In the genomic region with DNA sequence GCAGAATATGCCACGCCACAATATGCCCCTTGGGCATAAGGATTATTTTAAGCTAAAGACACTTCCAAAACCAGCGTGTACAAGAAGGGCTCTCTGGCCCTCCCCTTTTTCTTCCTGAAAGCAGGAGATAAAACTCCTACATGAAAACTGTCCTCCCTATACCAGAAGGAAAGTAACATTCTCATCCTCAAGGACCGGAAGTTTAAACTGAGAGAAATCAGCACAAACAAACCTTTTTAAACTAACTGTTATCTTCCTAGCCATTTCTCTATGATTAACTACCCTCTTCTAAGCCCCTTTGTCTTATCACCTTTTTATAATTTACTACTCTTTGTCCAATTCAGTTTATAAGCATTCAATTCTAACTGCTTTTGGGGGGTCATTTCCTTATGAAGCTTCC, we compare ENCODE assay signal across 23 cellular contexts. TPM values are rescaled to one million over a fixed set of nuclear protein-coding genes. Genes with fewer than 3 reads are reported as not detected.
DNase-seq lines count a peak whose midpoint lies in the region; ATAC-seq, FAIRE-seq and TF ChIP-seq lines count a peak whose summit lies in the region.
"Had no signal": no experiment of that assay in that cellular context is flagged by ENCODE, and none has a peak within 500 bp of the region (broad histone marks: within the 10 kb centered on the region; RNA-seq: fewer than 3 reads in every experiment).

No MANE protein-coding gene starts in this region.

- no peaks in the 10 kb centered on the region for H3K36me3 ChIP-seq in BLaER1
- no peaks in the 10 kb centered on the region for H3K36me3 ChIP-seq in Karpas-422 (ENCODE audit: insufficient read depth, low read length)
- no peaks in the 10 kb centered on the region for H3K36me3 ChIP-seq in K562 (ENCODE audit: control insufficient read depth, insufficient read depth, low read length)
- no peaks in the 10 kb centered on the region for H3K36me3 ChIP-seq in neural progenitor cell
- no peaks in the 10 kb centered on the region for H3K36me3 ChIP-seq in sigmoid colon
- H3K36me3 ChIP-seq: Peyer's patch had no signal

- H3F3A ChIP-seq in neural progenitor cell (ENCODE audit: low read depth), result no peaks in the 10 kb centered on the region

- H3K4me3 ChIP-seq in BLaER1 (no peak overlapping the region), Karpas-422 (ENCODE audit: low read length) (no peak overlapping the region), K562 (no peak overlapping the region), neural progenitor cell (no peak overlapping the region), sigmoid colon (no peak overlapping the region)
- H3K4me3 ChIP-seq: GM23248, Peyer's patch had no signal

- POLR2A ChIA-PET in K562 (lab: Yijun Ruan, JAX), result interaction anchor here (0.6 to 3.6 kb wide), 5 partner anchors 12 to 34 kb away, joined by 3 to 16 read pairs (median 3); no protein-coding TSS in a partner anchor

- no peaks in the 10 kb centered on the region for H3K27me3 Mint-ChIP-seq in neural progenitor cell (ENCODE audit: insufficient read depth, low read depth)

- peaks cover 7% of the 10 kb centered on the region for H3K4me1 ChIP-seq in BLaER1
- peaks cover 90% of the 10 kb centered on the region for H3K4me1 ChIP-seq in Karpas-422 (ENCODE audit: low read length)
- peaks cover 0 to 23% of the 10 kb centered on the region in 2 experiments; a peak in 4 of 5 replicates for H3K4me1 ChIP-seq in K562 (replicated peaks in 1 of 2; ENCODE audit: control insufficient read depth in 2 of 2, insufficient read depth in 2 of 2, low read length in 2 of 2)
- no peaks in the 10 kb centered on the region for H3K4me1 ChIP-seq in neural progenitor cell
- no peaks in the 10 kb centered on the region for H3K4me1 ChIP-seq in sigmoid colon
- H3K4me1 ChIP-seq: Caco-2 had no signal

- no peaks in the 10 kb centered on the region for H3K36me3 Mint-ChIP-seq in neural progenitor cell
- H3K36me3 Mint-ChIP-seq: CD8-positive, alpha-beta T cell had no signal

- no peak for TF ChIP-seq POLR2A in K562 (conservative IDR thresholded peaks at IDR 0.05)
- TF ChIP-seq POLR2A in sigmoid colon (IDR thresholded peaks at IDR 0.05), result no peak

- DNase-seq in Karpas-422, result no peak
- DNase-seq in K562 (ENCODE audit: extremely low read depth in 1 of 4, low spot score in 3 of 4), result peak in 2 of 4 experiments; percentile 28 to 65
- no peak for DNase-seq in neural progenitor cell (ENCODE audit: low spot score)
- DNase-seq in stimulated activated CD4-positive, alpha-beta T cell treated with anti-CD3 and anti-CD28 coated beads, Interleukin-4, amount 100 ng/mL, for 1 hour, result no peak
- DNase-seq in sigmoid colon, result no peak
- DNase-seq: AML-193; C1 segment of cervical spinal cord; Caco-2; CD8-positive, alpha-beta T cell; DMS79 treated with DMSO at 0.1 percent for 48 hours; GM23248; H7; KG1; NCI-H1417; NCI-H1694; NCI-H2029 treated with DMSO at 0.1 percent for 48 hours; NCI-H446 treated with DMSO at 0.1 percent for 48 hours; NK-92 treated with Interleukin-12 subunit alpha and Interleukin-12 subunit beta, amount 100 ng/mL, for 24 hours; Peyer's patch; SHP77 treated with DMSO at 0.1 percent for 48 hours had no signal

- intact Hi-C loops in K562 (cut with micrococcal nuclease), result no loop called here
- intact Hi-C loops in sigmoid colon (cut with DNase I), result no loop called here

- no peaks in the 10 kb centered on the region for H3K9me2 ChIP-seq in Karpas-422 (replicated peaks; ENCODE audit: insufficient read depth, low read length)

- in situ Hi-C loops in K562 (cut with MboI), result no loop called here

- WGBS in K562 (ENCODE audit: insufficient coverage, low coverage, missing lambda C conversion rate), result 0% methylated on average over 3 of the region's 3 CpGs
- 36 to 69% methylated on average over 3 of the region's 3 CpGs for WGBS in sigmoid colon, 2 donors

- TF ChIP-seq CTCF in K562 (IDR thresholded peaks at IDR 0.05 in 2 of 3, conservative IDR thresholded peaks at IDR 0.05 in 1 of 3; ENCODE audit: insufficient read depth in 2 of 3, low read depth in 1 of 3, low read length in 3 of 3), result no peak
- no peak for TF ChIP-seq CTCF in neural progenitor cell (IDR thresholded peaks at IDR 0.05)
- TF ChIP-seq CTCF in sigmoid colon (IDR thresholded peaks at IDR 0.05), result no peak

- H3K4me1 Mint-ChIP-seq in neural progenitor cell, result peaks cover 5% of the 10 kb centered on the region

- no peaks in the 10 kb centered on the region for H3K9me1 ChIP-seq in K562 (ENCODE audit: control insufficient read depth, insufficient read depth, low read length)

- CTCF ChIA-PET in K562 (lab: Yijun Ruan, JAX; ENCODE audit: low intra/inter-chr PET ratio), result no interaction called here

- no peak overlapping the region for H3K4me3 Mint-ChIP-seq in neural progenitor cell
- H3K4me3 Mint-ChIP-seq: CD8-positive, alpha-beta T cell had no signal

- no peak for TF ChIP-seq RAD21 in K562 (CRISPR knock-in tag; conservative IDR thresholded peaks at IDR 0.05 in 1 of 2, IDR thresholded peaks at IDR 0.05 in 1 of 2)

- H3K27ac Mint-ChIP-seq in neural progenitor cell, result no peak overlapping the region
- H3K27ac Mint-ChIP-seq: CD8-positive, alpha-beta T cell had no signal

- H3K27me3 ChIP-seq in BLaER1 (no peaks in the 10 kb centered on the region), Karpas-422 (ENCODE audit: low read length) (no peaks in the 10 kb centered on the region), K562 (ENCODE audit: control insufficient read depth in 2 of 2, insufficient read depth in 2 of 2, low read length in 2 of 2) (no peaks in the 10 kb centered on the region), neural progenitor cell (no peaks in the 10 kb centered on the region), sigmoid colon (no peaks in the 10 kb centered on the region)
- H3K27me3 ChIP-seq: Peyer's patch had no signal

- H3K4me2 ChIP-seq in BLaER1 (0 out of 2 replicates have a peak overlapping the region, but pooled peaks have one; percentile 17), Karpas-422 (ENCODE audit: low read depth, low read length, poor library complexity, severe bottlenecking) (peak overlapping the region; percentile 30), K562 (ENCODE audit: insufficient read depth, low read length) (peak overlapping the region; percentile 48), neural progenitor cell (no peak overlapping the region)

- no TSS peak for BruUV-seq in K562 (replicated peaks; lab: Mats Ljungman, UMichigan)

- H3K79me2 ChIP-seq in Karpas-422 (ENCODE audit: low read length) (no peaks in the 10 kb centered on the region), K562 (ENCODE audit: control insufficient read depth, insufficient read depth, low read length) (no peaks in the 10 kb centered on the region), neural progenitor cell (ENCODE audit: low read depth) (no peaks in the 10 kb centered on the region)

- H4K20me1 ChIP-seq in BLaER1 (no peaks in the 10 kb centered on the region), Karpas-422 (ENCODE audit: insufficient read depth, low read depth, low read length) (no peaks in the 10 kb centered on the region), K562 (replicated peaks; ENCODE audit: control insufficient read depth, insufficient read depth, low read length) (no peaks in the 10 kb centered on the region), neural progenitor cell (ENCODE audit: low read depth) (no peaks in the 10 kb centered on the region)

- FAIRE-seq in K562 (lab: Jason Lieb, UNC), result peak; percentile 61
- FAIRE-seq: A204.1 had no signal

- no peaks in the 10 kb centered on the region for H3K9me3 ChIP-seq in BLaER1
- H3K9me3 ChIP-seq in Karpas-422 (ENCODE audit: low read length), result no peaks in the 10 kb centered on the region
- H3K9me3 ChIP-seq in K562 (replicated peaks; ENCODE audit: control insufficient read depth, insufficient read depth, low read depth, low read length), result no peaks in the 10 kb centered on the region
- no peaks in the 10 kb centered on the region for H3K9me3 ChIP-seq in neural progenitor cell (ENCODE audit: low read depth)
- H3K9me3 ChIP-seq in sigmoid colon, result no peaks in the 10 kb centered on the region
- H3K9me3 ChIP-seq: Caco-2, Peyer's patch had no signal

- H2AFZ ChIP-seq in Karpas-422 (ENCODE audit: low read length) (peak overlapping the region; percentile 82), K562 (ENCODE audit: low read depth, low read length) (peak overlapping the region; percentile 78), neural progenitor cell (replicated peaks) (peak overlapping the region; percentile 3)
- H2AFZ ChIP-seq: GM23248 had no signal

- H3K9ac ChIP-seq in BLaER1, result no peak overlapping the region
- H3K9ac ChIP-seq in Karpas-422 (ENCODE audit: low read length), result no peak overlapping the region
- peak overlapping the region in 1 of 2 experiments; percentile 31; a peak in 1 of 4 replicates for H3K9ac ChIP-seq in K562 (ENCODE audit: insufficient read depth in 1 of 2, low read depth in 2 of 2, low read length in 2 of 2)
- H3K9ac ChIP-seq in neural progenitor cell, result no peak overlapping the region
- H3K9ac ChIP-seq: GM23248 had no signal

- no peaks in the 10 kb centered on the region for H3K9me3 Mint-ChIP-seq in neural progenitor cell
- H3K9me3 Mint-ChIP-seq: CD8-positive, alpha-beta T cell had no signal

- peak; percentile 48 for ATAC-seq in K562
- no peak for ATAC-seq in HG02870 (IDR thresholded peaks at IDR 0.05; ENCODE audit: unreplicated experiment)
- ATAC-seq: CD8-positive, alpha-beta T cell had no signal

- TF ChIP-seq EP300 in K562 (IDR thresholded peaks at IDR 0.05; ENCODE audit: low read length), result peak; percentile 86; the same call in 1 of the 2 replicates
- TF ChIP-seq EP300 in sigmoid colon (IDR thresholded peaks at IDR 0.05), result no peak

- no peak overlapping the region for H3K27ac ChIP-seq in BLaER1
- H3K27ac ChIP-seq in Karpas-422 (ENCODE audit: low read length), result 0 out of 2 replicates have a peak overlapping the region, but pooled peaks have one; percentile 25
- H3K27ac ChIP-seq in K562 (ENCODE audit: extremely low read depth, low read depth, low read length), result peak overlapping the region; percentile 53
- H3K27ac ChIP-seq in neural progenitor cell, result no peak overlapping the region
- no peak overlapping the region for H3K27ac ChIP-seq in sigmoid colon
- H3K27ac ChIP-seq: GM23248, Peyer's patch had no signal

RNA-seq across cellular contexts. Expression of gene RAPGEF5, which starts 16.4 kb away (rescaled TPM):
- 80.1 and 81.6 TPM in 2 replicates for total RNA-seq in Karpas-422 (2014; rRNA removed; shearing (Covaris generic); ENCODE audit: low replicate concordance)
- 3.3 and 9.4 TPM in 2 replicates for total RNA-seq in K562 (2011; cell fraction: chromatin; rRNA removed; ENCODE audit: low replicate concordance)
- total RNA-seq in K562 (2011; cell fraction: nucleolus; rRNA removed), result 1.3 and 2.5 TPM in 2 replicates
- 5.9 and 9.7 TPM in 2 replicates for total RNA-seq in K562 (2011; cell fraction: nucleoplasm; rRNA removed)
- total RNA-seq in K562 (2014; rRNA removed) (0.45 and 1.3 TPM in 2 replicates), K562 (2014; rRNA removed; fragmentation: Illumina TruSeq; extraction: Trizol) (2.0 and 2.3 TPM in 2 replicates), K562 (2015; rRNA removed; fragmentation: Illumina TruSeq; extraction: Trizol) (1.3 and 1.6 TPM in 2 replicates), K562 (2021) (1.8 and 3.1 TPM in 2 replicates), neural progenitor cell (ENCODE audit: low replicate concordance) (4.6 and 5.7 TPM in 2 replicates), sigmoid colon (10 to 100 TPM; 10.3 to 17.9 (median 15.7) TPM)
- polyA plus RNA-seq in K562 (2011; rRNA removed) (0.85 and 1.3 TPM in 2 replicates), K562 (2014; fragmentation: Illumina TruSeq; extraction: Trizol) (0.75 and 1.1 TPM in 2 replicates), K562 (2014; fragmentation: Nextera tagmentation; extraction: Ambion mirVana) (1 to 10 TPM in 1 of 2 experiments, under 1 TPM in 1; 0.39 to 1.0 TPM), K562 (2014; rRNA removed) (0.94 and 1.1 TPM in 2 replicates), sigmoid colon (10 to 100 TPM in 1 of 3 donors, 1 to 10 TPM in 2; 6.0 to 12.6 (median 8.8) TPM)
- 0.25 and 0.58 TPM in 2 replicates for polyA plus RNA-seq in K562 (2011; cell fraction: cytosol; rRNA removed)
- polyA plus RNA-seq in K562 (2011; cell fraction: nucleus; rRNA removed), result 2.8 and 3.2 TPM in 2 replicates
- polyA plus RNA-seq in K562 (2012), result 0.53 and 0.61 TPM in 2 replicates
- 3.0 and 5.4 TPM in 2 replicates for polyA minus RNA-seq in K562 (2011; rRNA and poly(A)+ RNA removed)
- 0.86 and 3.3 TPM in 2 replicates for polyA minus RNA-seq in K562 (2011; cell fraction: cytosol; rRNA and poly(A)+ RNA removed)
- polyA minus RNA-seq in K562 (2011; cell fraction: nucleus; rRNA and poly(A)+ RNA removed), result 4.3 and 11.1 TPM in 2 replicates

Comparison
In these comparisons a context has a peak if more than half of its experiments do, and no peak if none do; other contexts are left out.
1. H3K27ac ChIP-seq: peak in Karpas-422 (single experiment) and K562 (single experiment); none in BLaER1 (single experiment), neural progenitor cell (single experiment) and sigmoid colon (0 of 4).
2. H2AFZ ChIP-seq: peak in every context shown above with its lines; median percentile 82 in Karpas-422; 78 in K562; 3 in neural progenitor cell.